ENCODE assay signal across 6 cellular contexts in genomic region chr2:96123936-96124335, GRCh38. TPM values are rescaled to one million over a fixed set of nuclear protein-coding genes. Genes with fewer than 3 reads are reported as not detected.
"Had no signal": no experiment of that assay in that cellular context is flagged by ENCODE, and none has a peak within 500 bp of the region (broad histone marks: within the 10 kb centered on the region; RNA-seq: fewer than 3 reads in every experiment).

No MANE protein-coding gene starts in this region.

- FAIRE-seq: HepG2, K562 had no signal

- DNase-seq: IMR-90 had no signal

- H3K4me3 ChIP-seq: K562 had no signal

- H3K27ac ChIP-seq: HL-60 had no signal

- ATAC-seq: K562 had no signal

- H3K9me3 Mint-ChIP-seq: IgD-negative memory B cell had no signal

- H3K4me3 Mint-ChIP-seq: IgD-negative memory B cell had no signal

RNA-seq across cellular contexts. Expression of gene ADRA2B, which starts 7.6 kb away (rescaled TPM):
- total RNA-seq: HepG2, HT1080, IMR-90, K562 had no signal
- polyA plus RNA-seq: HepG2, IgD-negative memory B cell, IMR-90, K562 had no signal

RNA-seq across cellular contexts. Expression of gene ASTL, which starts 14.4 kb away (rescaled TPM):
- total RNA-seq: HepG2, HT1080, IMR-90, K562 had no signal
- polyA plus RNA-seq: HepG2, IgD-negative memory B cell, IMR-90, K562 had no signal

RNA-seq across cellular contexts. Expression of gene DUSP2, which starts 21.3 kb away (rescaled TPM):
- total RNA-seq: HepG2 had no signal
- polyA plus RNA-seq: HepG2 had no signal
